In genomic region chr5:28344803-28345433, GRCh38 we compare ENCODE assay signal across 8 cellular contexts.
DNase-seq lines count a peak whose midpoint lies in the region; ATAC-seq and TF ChIP-seq lines count a peak whose summit lies in the region.

No MANE protein-coding gene starts in this region.

- peak; percentile 59 for TF ChIP-seq CTCF in SK-N-SH (IDR thresholded peaks at IDR 0.05)
- no peak for TF ChIP-seq CTCF in sigmoid colon (IDR thresholded peaks at IDR 0.05)

- H3K79me2 ChIP-seq in SK-N-SH (ENCODE audit: insufficient read depth): no peaks in the 10 kb centered on the region

- WGBS in SK-N-SH (ENCODE audit: low lambda C conversion rate): 4% methylated on average over 5 of the region's 5 CpGs
- 36 to 59% methylated on average over 5 of the region's 5 CpGs for WGBS in sigmoid colon, 2 donors

- no peaks in the 10 kb centered on the region for H3K4me1 Mint-ChIP-seq in effector memory CD8-positive, alpha-beta T cell (ENCODE audit: low read depth in 2 of 2)

- H3K36me3 ChIP-seq in SK-N-SH (replicated peaks in 1 of 2; ENCODE audit: control insufficient read depth in 1 of 2, insufficient read depth in 2 of 2, low read length in 1 of 2) (no peaks in the 10 kb centered on the region), sigmoid colon (no peaks in the 10 kb centered on the region)
- H3K36me3 ChIP-seq in effector memory CD4-positive, alpha-beta T cell (ENCODE audit: control insufficient read depth, insufficient read depth, low read length): no peaks in the 10 kb centered on the region

- H3K4me3 ChIP-seq in SK-N-SH (ENCODE audit: low read depth in 2 of 2, low read length in 1 of 2): peak overlapping the region in 1 of 2 experiments; percentile 33; a peak in 1 of 4 replicates
- H3K4me3 ChIP-seq in effector memory CD4-positive, alpha-beta T cell (ENCODE audit: insufficient read depth, low read depth, low read length, poor library complexity, severe bottlenecking): no peak overlapping the region
- no peak overlapping the region for H3K4me3 ChIP-seq in sigmoid colon

- TF ChIP-seq EP300 in SK-N-SH (IDR thresholded peaks at IDR 0.05; ENCODE audit: borderline replicate concordance in 1 of 2, low read depth in 1 of 2, low read length in 1 of 2) (no peak), sigmoid colon (IDR thresholded peaks at IDR 0.05) (no peak)

- no peak overlapping the region for H3K27ac ChIP-seq in SK-N-SH (ENCODE audit: low read depth in 2 of 2, low read length in 1 of 2)
- no peak overlapping the region for H3K27ac ChIP-seq in effector memory CD4-positive, alpha-beta T cell (ENCODE audit: insufficient read depth, low read length, poor library complexity, severe bottlenecking)
- no peak overlapping the region for H3K27ac ChIP-seq in sigmoid colon

- H4K20me1 ChIP-seq in SK-N-SH (ENCODE audit: insufficient read depth): no peaks in the 10 kb centered on the region

- peaks cover 3 to 13% of the 10 kb centered on the region in 2 donors for H3K9me3 Mint-ChIP-seq in effector memory CD8-positive, alpha-beta T cell

- TF ChIP-seq RAD21 in SK-N-SH (IDR thresholded peaks at IDR 0.05; ENCODE audit: low read length): peak; percentile 62

- no peak for TF ChIP-seq POLR2A in sigmoid colon (IDR thresholded peaks at IDR 0.05)

- H3K4me3 Mint-ChIP-seq in effector memory CD8-positive, alpha-beta T cell: no peak overlapping the region

- H3K9me3 ChIP-seq in SK-N-SH: no peaks in the 10 kb centered on the region
- no peaks in the 10 kb centered on the region for H3K9me3 ChIP-seq in effector memory CD4-positive, alpha-beta T cell (ENCODE audit: control insufficient read depth, low read length)
- H3K9me3 ChIP-seq in sigmoid colon: no peaks in the 10 kb centered on the region

- H3F3A ChIP-seq in SK-N-SH (replicated peaks; ENCODE audit: insufficient read depth): no peaks in the 10 kb centered on the region

- no peaks in the 10 kb centered on the region for H3K36me3 Mint-ChIP-seq in effector memory CD8-positive, alpha-beta T cell (ENCODE audit: insufficient read depth)

- H3K27me3 Mint-ChIP-seq in effector memory CD8-positive, alpha-beta T cell: no peaks in the 10 kb centered on the region

- intact Hi-C loops in sigmoid colon (cut with DNase I): no loop called here

- no peak overlapping the region for H2AFZ ChIP-seq in SK-N-SH (ENCODE audit: low read depth)

- no peak overlapping the region for H3K27ac Mint-ChIP-seq in effector memory CD8-positive, alpha-beta T cell

- ATAC-seq in effector memory CD8-positive, alpha-beta T cell (replicated peaks): no peak

- CTCF ChIA-PET in SK-N-SH (lab: Yijun Ruan, JAX): interaction anchor here (0.6 to 1.4 kb wide), 9 partner anchors 9 to 422 kb away, joined by 3 to 4 read pairs (median 3); no protein-coding TSS in a partner anchor

- POLR2A ChIA-PET in SK-N-SH (lab: Yijun Ruan, JAX): no interaction called here

- in situ Hi-C loops in KBM-7 (cut with MboI; ENCODE audit: low pct_unique_long_range_greater_than_20kb, low sequenced_read_pairs): no loop called here

- no peak overlapping the region for H3K4me2 ChIP-seq in SK-N-SH

- H3K4me1 ChIP-seq in SK-N-SH (ENCODE audit: control insufficient read depth in 1 of 2, insufficient read depth in 2 of 2, low read depth in 1 of 2, low read length in 1 of 2) (no peaks in the 10 kb centered on the region), sigmoid colon (no peaks in the 10 kb centered on the region)
- no peaks in the 10 kb centered on the region for H3K4me1 ChIP-seq in effector memory CD4-positive, alpha-beta T cell (ENCODE audit: control insufficient read depth, insufficient read depth, low read length, poor library complexity, severe bottlenecking)

- DNase-seq in ELR (ENCODE audit: low read depth) (peak; percentile 7), KBM-7 (peak; percentile 57), SK-N-SH (peak; percentile 5), iris pigment epithelial cell (ENCODE audit: low read depth) (peak; percentile 77), epidermal melanocyte (ENCODE audit: insufficient read length, low spot score) (no peak), sigmoid colon (no peak)
- no peak for DNase-seq in effector memory CD4-positive, alpha-beta T cell
- no peak for DNase-seq in effector memory CD8-positive, alpha-beta T cell

- H3K9ac ChIP-seq in SK-N-SH: no peak overlapping the region

- no peaks in the 10 kb centered on the region for H3K9me2 ChIP-seq in SK-N-SH

- H3K27me3 ChIP-seq in SK-N-SH (ENCODE audit: insufficient read depth) (no peaks in the 10 kb centered on the region), sigmoid colon (no peaks in the 10 kb centered on the region)
- no peaks in the 10 kb centered on the region for H3K27me3 ChIP-seq in effector memory CD4-positive, alpha-beta T cell (replicated peaks; ENCODE audit: control insufficient read depth, insufficient read depth, low read length, poor library complexity, severe bottlenecking)

TF ChIP-seq in SK-N-SH, 30 proteins besides CTCF, POLR2A, EP300 and RAD21:
- peak; percentile 38 for TF ChIP-seq SMC3 (IDR thresholded peaks at IDR 0.05; ENCODE audit: low read depth, low read length)
- TF ChIP-seq TCF12 (IDR thresholded peaks at IDR 0.05): no peak

Comparison
In these comparisons a context has a peak if more than half of its experiments do, and no peak if none do; other contexts are left out.
1. DNase-seq: peak in ELR (single experiment), KBM-7 (single experiment), SK-N-SH (single experiment) and iris pigment epithelial cell (single experiment); none in effector memory CD4-positive, alpha-beta T cell (0 of 3), epidermal melanocyte (single experiment), sigmoid colon (single experiment) and effector memory CD8-positive, alpha-beta T cell (0 of 3).